ENCODE assay signal across 19 cellular contexts in the genomic region with DNA sequence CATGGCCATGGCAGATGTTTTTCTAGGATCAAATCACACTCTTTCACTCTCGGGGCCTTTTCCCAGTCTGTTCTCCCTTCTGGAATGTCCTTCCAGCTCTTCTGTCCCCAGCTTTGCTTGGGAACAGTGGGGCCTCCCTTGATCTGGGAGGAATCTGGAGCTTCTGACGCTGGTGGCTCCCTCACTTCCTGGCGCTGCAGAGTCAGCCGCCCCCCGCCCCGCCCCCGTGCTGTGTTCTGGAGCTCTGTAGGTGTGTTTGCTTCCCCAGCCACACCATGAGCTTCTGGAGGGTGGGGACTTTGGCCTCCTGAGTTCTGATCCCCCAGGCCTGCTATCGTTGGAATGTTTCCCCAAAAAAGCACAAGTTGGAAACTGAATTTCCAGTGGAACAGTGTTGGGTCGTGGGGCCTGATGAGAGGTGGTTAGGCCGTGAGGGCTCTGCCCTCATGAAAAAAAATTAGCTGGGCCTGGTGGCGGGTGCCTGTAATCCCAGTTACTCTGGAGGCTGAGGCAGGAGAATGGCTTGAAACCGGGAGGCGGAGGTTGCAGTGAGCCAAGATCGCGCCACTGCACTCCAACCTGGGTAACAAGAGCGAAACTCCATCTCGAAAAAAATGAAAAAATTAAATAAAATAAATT. TPM values are rescaled to one million over a fixed set of nuclear protein-coding genes. Genes with fewer than 3 reads are reported as not detected.
DNase-seq lines count a peak whose midpoint lies in the region; ATAC-seq and TF ChIP-seq lines count a peak whose summit lies in the region.
"Had no signal": no experiment of that assay in that cellular context is flagged by ENCODE, and none has a peak within 500 bp of the region (broad histone marks: within the 10 kb centered on the region; RNA-seq: fewer than 3 reads in every experiment).

No MANE protein-coding gene starts in this region.

- DNase-seq in IMR-90, result no peak
- DNase-seq in glutamatergic neuron, result no peak
- DNase-seq in nephron progenitor cell, result peak; percentile 39
- DNase-seq in NCI-H1105 treated with DMSO at 0.1 percent for 48 hours (lab: John Stamatoyannopoulos, UW), result no peak
- DNase-seq in kidney glomerular epithelial cell (lab: John Stamatoyannopoulos, UW), result no peak
- DNase-seq: activated CD4-positive, CD25-positive, alpha-beta regulatory T cell; activated CD8-positive, alpha-beta memory T cell treated with anti-CD3 and anti-CD28 coated beads for 24 hours; activated naive CD4-positive, alpha-beta T cell treated with anti-CD3 and anti-CD28 coated beads, Interleukin-2, amount 10 ng/mL, durations not matched to agents 7 days and 5 days; activated T-cell treated with anti-CD3 and anti-CD28 coated beads, Interleukin-2, amount 50 U/mL, for 48 hours; CD4-positive, alpha-beta T cell; heart left ventricle; NCI-H146; SK-N-SH; stimulated activated CD8-positive, alpha-beta memory T cell treated with anti-CD3 and anti-CD28 coated beads, Interleukin-4, amount 100 ng/mL, for 48 hours; T-helper 9 cell had no signal

- H3K4me1 ChIP-seq in ES-I3 (ENCODE audit: insufficient read depth, low read length) (peaks cover 27% of the 10 kb centered on the region), IMR-90 (ENCODE audit: control insufficient read depth, insufficient read depth, low read length) (peaks cover 7% of the 10 kb centered on the region)

- WGBS in IMR-90 (ENCODE audit: extremely low coverage in 2 of 2, insufficient read length in 1 of 2), 2 experiments, result 85% methylated on average over 2 of the region's 17 CpGs; no CpG with 5 or more reads in 1 of the 2 experiments

- no peak overlapping the region for H2BK120ac ChIP-seq in IMR-90 (ENCODE audit: low read depth, low read length)

- H3K9me3 ChIP-seq in ES-I3 (ENCODE audit: control insufficient read depth, insufficient read depth, low read length), result no peaks in the 10 kb centered on the region
- H3K9me3 ChIP-seq in IMR-90 (ENCODE audit: control insufficient read depth, insufficient read depth, low read length), result no peaks in the 10 kb centered on the region
- H3K9me3 ChIP-seq: heart left ventricle, SK-N-SH, suprapubic skin had no signal

- CTCF ChIA-PET in IMR-90 (lab: Yijun Ruan, JAX), result no interaction called here

- H3K4me3 Mint-ChIP-seq in glutamatergic neuron (ENCODE audit: unreplicated experiment), result peak overlapping the region; percentile 52
- H3K4me3 Mint-ChIP-seq in nephron progenitor cell, result peak overlapping the region; percentile 59
- H3K4me3 Mint-ChIP-seq: activated naive CD4-positive, alpha-beta T cell treated with anti-CD3 and anti-CD28 coated beads, Interleukin-2, amount 10 ng/mL, durations not matched to agents 7 days and 5 days; CD4-positive, alpha-beta T cell had no signal

- H2AFZ ChIP-seq in IMR-90 (replicated peaks; ENCODE audit: low read length, poor library complexity), result peak overlapping the region; percentile 80

- no TSS peak for BruUV-seq in IMR-90 (replicated peaks; lab: Mats Ljungman, UMichigan)

- H3K9me3 Mint-ChIP-seq in glutamatergic neuron (ENCODE audit: unreplicated experiment) (no peaks in the 10 kb centered on the region), nephron progenitor cell (no peaks in the 10 kb centered on the region)
- H3K9me3 Mint-ChIP-seq: activated naive CD4-positive, alpha-beta T cell treated with anti-CD3 and anti-CD28 coated beads, Interleukin-2, amount 10 ng/mL, durations not matched to agents 7 days and 5 days; CD4-positive, alpha-beta T cell had no signal

- no peak overlapping the region for H3K23ac ChIP-seq in IMR-90 (ENCODE audit: low read depth, low read length)

- no peak overlapping the region for H3K27ac ChIP-seq in IMR-90 (ENCODE audit: insufficient read depth, low read length)
- H3K27ac ChIP-seq: heart left ventricle, suprapubic skin had no signal

- H3K18ac ChIP-seq in IMR-90 (ENCODE audit: low read depth, low read length), result peak overlapping the region; percentile 28; the same call in 1 of the 2 replicates

- H3K36me3 ChIP-seq in ES-I3 (ENCODE audit: insufficient read depth, low read length) (no peaks in the 10 kb centered on the region), IMR-90 (ENCODE audit: control insufficient read depth, insufficient read depth, low read length) (no peaks in the 10 kb centered on the region)
- H3K36me3 ChIP-seq: heart left ventricle, suprapubic skin had no signal

- H2AK5ac ChIP-seq in IMR-90 (ENCODE audit: low read depth, low read length), result no peak overlapping the region

- H4K8ac ChIP-seq in IMR-90 (ENCODE audit: low read depth in 2 of 2, low read length in 2 of 2), result 0 out of 4 replicates have a peak overlapping the region, but pooled peaks of 1 of the 2 experiments have one; percentile 39

- H3K4me2 ChIP-seq in IMR-90 (ENCODE audit: low read depth, low read length), result no peak overlapping the region
- H3K4me2 ChIP-seq: SK-N-SH had no signal

- H3K27me3 ChIP-seq in IMR-90 (ENCODE audit: control insufficient read depth, insufficient read depth, low read length), result no peaks in the 10 kb centered on the region; the same call in 1 of the 2 replicates
- H3K27me3 ChIP-seq: suprapubic skin had no signal

- H2AK9ac ChIP-seq in IMR-90 (replicated peaks; ENCODE audit: low read depth, low read length, poor library complexity), result peak overlapping the region; percentile 97

- peaks cover 8% of the 10 kb centered on the region for H3K9me1 ChIP-seq in IMR-90 (ENCODE audit: insufficient read depth, low read length)

- TF ChIP-seq POLR2A in IMR-90 (IDR thresholded peaks at IDR 0.05; ENCODE audit: low read depth, low read length), result no peak

- peak overlapping the region; percentile 35; the same call in 1 of the 2 replicates for H3K9ac ChIP-seq in ES-I3 (ENCODE audit: low read depth, low read length)
- no peak overlapping the region for H3K9ac ChIP-seq in IMR-90 (ENCODE audit: low read depth, low read length)
- H3K9ac ChIP-seq: SK-N-SH had no signal

- TF ChIP-seq RAD21 in IMR-90 (IDR thresholded peaks at IDR 0.05; ENCODE audit: low read length), result no peak

- 0 out of 2 replicates have a peak overlapping the region, but pooled peaks have one; percentile 47 for H3K4ac ChIP-seq in IMR-90 (ENCODE audit: low read depth, low read length)

- no peaks in the 10 kb centered on the region; a peak in 1 of 4 replicates for H3K79me1 ChIP-seq in IMR-90 (ENCODE audit: low read depth in 1 of 2, low read length in 2 of 2)

- no peak overlapping the region for H4K91ac ChIP-seq in IMR-90 (ENCODE audit: insufficient read depth, low read depth, low read length)

- ATAC-seq in IMR-90 (ENCODE audit: low read depth) (no peak), HG02840 (IDR thresholded peaks at IDR 0.05; ENCODE audit: low FRiP score, unreplicated experiment) (no peak), GM21576 (IDR thresholded peaks at IDR 0.05; ENCODE audit: unreplicated experiment) (no peak)
- ATAC-seq: heart left ventricle had no signal

- H2BK15ac ChIP-seq in IMR-90 (ENCODE audit: low read depth, low read length), result no peak overlapping the region

- H3K14ac ChIP-seq in IMR-90 (replicated peaks; ENCODE audit: low read depth, low read length), result no peak overlapping the region

- H3K27me3 Mint-ChIP-seq in glutamatergic neuron (ENCODE audit: unreplicated experiment) (peaks cover 2% of the 10 kb centered on the region), nephron progenitor cell (ENCODE audit: low read depth, poor library complexity) (peaks cover 7% of the 10 kb centered on the region)
- H3K27me3 Mint-ChIP-seq: CD4-positive, alpha-beta T cell had no signal

- dilution Hi-C loops in IMR-90 (cut with HindIII; ENCODE audit: low sequenced_read_pairs, unreplicated experiment), result no loop called here

- POLR2A ChIA-PET in IMR-90 (lab: Charles Lee; ENCODE audit: unreplicated experiment), result no interaction called here

- no peak overlapping the region for H2BK5ac ChIP-seq in IMR-90 (ENCODE audit: low read depth, low read length, poor library complexity, severe bottlenecking)

- no peak overlapping the region for H4K5ac ChIP-seq in IMR-90 (ENCODE audit: low read depth, low read length)

- TF ChIP-seq CTCF in IMR-90 (conservative IDR thresholded peaks at IDR 0.05; ENCODE audit: low read depth, low read length) (no peak), glutamatergic neuron (IDR thresholded peaks at IDR 0.05; ENCODE audit: partially characterized antibody, unreplicated experiment) (no peak), nephron progenitor cell (IDR thresholded peaks at IDR 0.05) (no peak)

- intact Hi-C loops in IMR-90 (cut with micrococcal nuclease), result no loop called here

- no peak overlapping the region for H3K56ac ChIP-seq in IMR-90 (ENCODE audit: extremely low read depth, insufficient read depth, low read length)

- in situ Hi-C loops in IMR-90 (cut with MboI; ENCODE audit: low sequenced_read_pairs), result no loop called here

- H2BK20ac ChIP-seq in IMR-90 (ENCODE audit: low read depth, low read length), result no peak overlapping the region

- H3K4me1 Mint-ChIP-seq in glutamatergic neuron (ENCODE audit: low read depth, unreplicated experiment) (peaks cover 2% of the 10 kb centered on the region), nephron progenitor cell (peaks cover 52% of the 10 kb centered on the region)

- H3K36me3 Mint-ChIP-seq in glutamatergic neuron (ENCODE audit: unreplicated experiment) (no peaks in the 10 kb centered on the region), nephron progenitor cell (ENCODE audit: low read depth) (no peaks in the 10 kb centered on the region)
- H3K36me3 Mint-ChIP-seq: activated naive CD4-positive, alpha-beta T cell treated with anti-CD3 and anti-CD28 coated beads, Interleukin-2, amount 10 ng/mL, durations not matched to agents 7 days and 5 days had no signal

- H4K20me1 ChIP-seq in IMR-90 (ENCODE audit: insufficient read depth, low read length), result no peaks in the 10 kb centered on the region

- H3K27ac Mint-ChIP-seq in glutamatergic neuron (ENCODE audit: unreplicated experiment) (peak overlapping the region; percentile 43), nephron progenitor cell (peak overlapping the region; percentile 98)
- H3K27ac Mint-ChIP-seq: activated naive CD4-positive, alpha-beta T cell treated with anti-CD3 and anti-CD28 coated beads, Interleukin-2, amount 10 ng/mL, durations not matched to agents 7 days and 5 days; CD4-positive, alpha-beta T cell had no signal

- H3K4me3 ChIP-seq in IMR-90 (ENCODE audit: insufficient read depth, low read depth, low read length), result no peak overlapping the region
- H3K4me3 ChIP-seq: heart left ventricle, suprapubic skin had no signal

TF ChIP-seq in IMR-90, 13 proteins besides CTCF, POLR2A, EP300 and RAD21 (continues in another document):
- TF ChIP-seq MXI1 (IDR thresholded peaks at IDR 0.05; ENCODE audit: borderline replicate concordance, low read depth, low read length) (no peak), MAFK (IDR thresholded peaks at IDR 0.05; ENCODE audit: low read depth, low read length) (no peak), RCOR1 (IDR thresholded peaks at IDR 0.05; ENCODE audit: insufficient replicate concordance, low read length) (no peak), CHD1 (IDR thresholded peaks at IDR 0.05; ENCODE audit: low read depth, low read length) (no peak), BHLHE40 (IDR thresholded peaks at IDR 0.05; ENCODE audit: low read depth, low read length) (no peak)

RNA-seq across cellular contexts. Expression of gene RCOR1, which starts 17.5 kb away (rescaled TPM):
- total RNA-seq in IMR-90 (2012; rRNA removed) (9.0 and 11.4 TPM in 2 replicates), glutamatergic neuron (ENCODE audit: unreplicated experiment) (14.3 TPM)
- 8.8 and 11.2 TPM in 2 replicates for polyA plus RNA-seq in IMR-90 (2012; rRNA removed)
- 4.6 and 5.3 TPM in 2 replicates for polyA plus RNA-seq in IMR-90 (2012; cell fraction: cytosol; rRNA removed)
- 5.2 and 18.9 TPM in 2 replicates for polyA plus RNA-seq in IMR-90 (2012; cell fraction: nucleus; rRNA removed; ENCODE audit: low replicate concordance)
